In genomic region chr14:102086346-102086971, GRCh38 we compare ENCODE assay signal across 8 cellular contexts. TPM values are rescaled to one million over a fixed set of nuclear protein-coding genes. Genes with fewer than 3 reads are reported as not detected.
DNase-seq lines count a peak whose midpoint lies in the region; ATAC-seq and TF ChIP-seq lines count a peak whose summit lies in the region.

No MANE protein-coding gene starts in this region.

- H3K4me3 Mint-ChIP-seq in CD8-positive, alpha-beta T cell: peak overlapping the region; percentile 97

- H3K27me3 Mint-ChIP-seq in CD8-positive, alpha-beta T cell (ENCODE audit: low read depth): no peaks in the 10 kb centered on the region

- no peaks in the 10 kb centered on the region for H3K9me3 Mint-ChIP-seq in CD8-positive, alpha-beta T cell

- CTCF ChIA-PET in CD8-positive, alpha-beta T cell (lab: Charles Lee): interaction anchor here (4.3 kb wide), 1 partner anchor 10 kb away, joined by 24 read pairs; no protein-coding TSS in a partner anchor

- H3K27ac ChIP-seq in CD8-positive, alpha-beta T cell (ENCODE audit: low read depth, low read length): peak overlapping the region; percentile 96
- H3K27ac ChIP-seq in cingulate gyrus (ENCODE audit: low read depth, low read length): peak overlapping the region; percentile 99
- peak overlapping the region; percentile 94 to 99 for H3K27ac ChIP-seq in liver (ENCODE audit: low read depth in 1 of 2, low read length in 2 of 2)

- H3K4me3 ChIP-seq in CD8-positive, alpha-beta T cell (ENCODE audit: low read depth, low read length): peak overlapping the region; percentile 75
- H3K4me3 ChIP-seq in Jurkat, Clone E6-1 (ENCODE audit: low read length): peak overlapping the region; percentile 79
- H3K4me3 ChIP-seq in WI38 (ENCODE audit: low read depth, low read length) (peak overlapping the region; percentile 76), liver (ENCODE audit: low read depth in 1 of 3, low read length in 3 of 3) (peak overlapping the region; percentile 67 to 96 (median 73))

- no peak for TF ChIP-seq RAD21 in liver (IDR thresholded peaks at IDR 0.05)

- POLR2A ChIA-PET in CD8-positive, alpha-beta T cell (lab: Charles Lee): no interaction called here

- peak overlapping the region; percentile 92 to 94 for H3K9ac ChIP-seq in liver (ENCODE audit: low read depth in 1 of 2, low read length in 2 of 2)

- peak overlapping the region; percentile 99 for H3K27ac Mint-ChIP-seq in CD8-positive, alpha-beta T cell

- TF ChIP-seq CTCF in CD8-positive, alpha-beta T cell (IDR thresholded peaks at IDR 0.05): no peak
- TF ChIP-seq CTCF in WI38 (IDR thresholded peaks at IDR 0.05; ENCODE audit: low read depth, low read length) (no peak), liver (IDR thresholded peaks at IDR 0.05; ENCODE audit: low read depth, low read length, missing input control) (no peak)

- peak; percentile 52 for ATAC-seq in CD8-positive, alpha-beta T cell
- ATAC-seq in GM21367 (IDR thresholded peaks at IDR 0.05; ENCODE audit: unreplicated experiment): peak; percentile 12

- H3K4me1 ChIP-seq in CD8-positive, alpha-beta T cell (ENCODE audit: insufficient read depth, low read length): peaks cover 56% of the 10 kb centered on the region
- peaks cover 3 to 27% (median 18%) of the 10 kb centered on the region in 4 donors for H3K4me1 ChIP-seq in liver (ENCODE audit: control insufficient read depth in 4 of 4, insufficient read depth in 4 of 4, low read length in 3 of 4)

- intact Hi-C loops in CD8-positive, alpha-beta T cell (cut with DNase I, micrococcal nuclease): loop anchor here (2.0 to 10.0 kb wide), 10 partner anchors 52 to 1842 kb away; partner anchors contain the start of genes TRAF3 (in 2 of the 2), DYNC1H1 (in 1 of the 2), EIF5 (in 1 of the 2) and WDR20 (in 1 of the 2)

- WGBS in liver: 1% methylated on average over 73 of the region's 73 CpGs

- peaks cover 65% of the 10 kb centered on the region for H3K4me1 Mint-ChIP-seq in CD8-positive, alpha-beta T cell (ENCODE audit: low read depth)

- no peaks in the 10 kb centered on the region for H3K9me3 ChIP-seq in CD8-positive, alpha-beta T cell (ENCODE audit: low read length)
- no peaks in the 10 kb centered on the region for H3K9me3 ChIP-seq in liver (ENCODE audit: control insufficient read depth in 4 of 4, low read length in 3 of 4)

- peak; percentile 36 to 80 (median 64) for DNase-seq in CD8-positive, alpha-beta T cell
- DNase-seq in Jurkat, Clone E6-1 (ENCODE audit: low read depth, low spot score): no peak
- peak in 2 of 3 experiments; percentile 41 to 51 for DNase-seq in stimulated activated CD4-positive, alpha-beta T cell treated with anti-CD3 and anti-CD28 coated beads, TNF-alpha, amount 100 ng/mL, for 24 hours (ENCODE audit: low read depth in 3 of 3)
- no peak for DNase-seq in GDM1 (lab: John Stamatoyannopoulos, UW)

- peaks cover 49% of the 10 kb centered on the region for H3K36me3 Mint-ChIP-seq in CD8-positive, alpha-beta T cell

- H3K27me3 ChIP-seq in CD8-positive, alpha-beta T cell (ENCODE audit: insufficient read depth, low read length): no peaks in the 10 kb centered on the region
- H3K27me3 ChIP-seq in liver (ENCODE audit: control insufficient read depth in 4 of 4, insufficient read depth in 4 of 4, low read length in 3 of 4): no peaks in the 10 kb centered on the region

- H3K36me3 ChIP-seq in CD8-positive, alpha-beta T cell (ENCODE audit: insufficient read depth, low read length): peaks cover 42% of the 10 kb centered on the region
- H3K36me3 ChIP-seq in liver (ENCODE audit: control insufficient read depth in 4 of 4, insufficient read depth in 3 of 4, low read depth in 1 of 4, low read length in 3 of 4): peaks cover 18 to 41% (median 33%) of the 10 kb centered on the region in 4 donors

TF ChIP-seq in liver, 16 proteins besides CTCF, POLR2A, EP300 and RAD21:
- no peak for TF ChIP-seq YY1 (IDR thresholded peaks at IDR 0.05)
- no peak for TF ChIP-seq ZBTB33 (IDR thresholded peaks at IDR 0.05)
- no peak for TF ChIP-seq REST (IDR thresholded peaks at IDR 0.05)
- no peak for TF ChIP-seq MAX (IDR thresholded peaks at IDR 0.05)
- no peak for TF ChIP-seq EGR1 (IDR thresholded peaks at IDR 0.05; ENCODE audit: low read depth in 2 of 2)
- no peak for TF ChIP-seq HNF4G (IDR thresholded peaks at IDR 0.05)
- TF ChIP-seq JUND (IDR thresholded peaks at IDR 0.05): peak in 1 of 2 donors; percentile 50

RNA-seq across cellular contexts. Expression of gene HSP90AA1, which starts 0.4 kb away (rescaled TPM):
- 100 to 1,000 TPM; 532 to 539 TPM for total RNA-seq in CD8-positive, alpha-beta T cell
- polyA plus RNA-seq in Jurkat, Clone E6-1 (2012; ENCODE audit: insufficient read depth, insufficient read length): 1,401 TPM
- 100 to 1,000 TPM; 327 to 386 TPM for total RNA-seq in liver
- polyA plus RNA-seq in liver: 100 to 1,000 TPM; 174 to 248 TPM

RNA-seq across cellular contexts. Expression of gene WDR20, which starts 53.2 kb away (rescaled TPM):
- total RNA-seq in CD8-positive, alpha-beta T cell: 10 to 100 TPM; 40.8 to 46.3 TPM
- polyA plus RNA-seq in Jurkat, Clone E6-1 (2012; ENCODE audit: insufficient read depth, insufficient read length): 15.5 TPM
- total RNA-seq in liver: 10 to 100 TPM; 15.3 to 18.5 TPM
- polyA plus RNA-seq in liver: 1 to 10 TPM; 6.5 to 6.8 TPM

Comparison
In these comparisons a context has a peak if more than half of its experiments do, and no peak if none do; other contexts are left out.
1. DNase-seq: peak in CD8-positive, alpha-beta T cell (7 of 7) and stimulated activated CD4-positive, alpha-beta T cell treated with anti-CD3 and anti-CD28 coated beads, TNF-alpha, amount 100 ng/mL, for 24 hours (2 of 3); none in Jurkat, Clone E6-1 (single experiment) and GDM1 (single experiment).
2. Peak in every context shown above with its lines, with median percentiles within 50 percentile points of each other: H3K27ac ChIP-seq and H3K4me3 ChIP-seq.